ENCODE assay signal across 15 cellular contexts in genomic region chr7:84912993-84913635, GRCh38.
DNase-seq lines count a peak whose midpoint lies in the region; ATAC-seq, FAIRE-seq and TF ChIP-seq lines count a peak whose summit lies in the region.
"Had no signal": no experiment of that assay in that cellular context is flagged by ENCODE, and none has a peak within 500 bp of the region (broad histone marks: within the 10 kb centered on the region; RNA-seq: fewer than 3 reads in every experiment).

No MANE protein-coding gene starts in this region.

- no peak for TF ChIP-seq POLR2A in IMR-90 (IDR thresholded peaks at IDR 0.05; ENCODE audit: low read depth, low read length)
- TF ChIP-seq POLR2A in H1 (IDR thresholded peaks at IDR 0.05; ENCODE audit: control extremely low read depth in 1 of 2, low read depth in 2 of 2, low read length in 2 of 2) = no peak

- FAIRE-seq in H1 (lab: Jason Lieb, UNC) = no peak

- H3K79me1 ChIP-seq in IMR-90 (ENCODE audit: low read depth in 1 of 2, low read length in 2 of 2) = no peaks in the 10 kb centered on the region
- H3K79me1 ChIP-seq in H1 (ENCODE audit: low read depth, low read length) = no peaks in the 10 kb centered on the region
- no peaks in the 10 kb centered on the region for H3K79me1 ChIP-seq in mesendoderm (ENCODE audit: low read length)

- H3K9me3 ChIP-seq in IMR-90 (ENCODE audit: control insufficient read depth, insufficient read depth, low read length) = no peaks in the 10 kb centered on the region
- no peaks in the 10 kb centered on the region for H3K9me3 ChIP-seq in H1 (ENCODE audit: insufficient read depth in 2 of 2, low read depth in 1 of 2, low read length in 1 of 2)
- H3K9me3 ChIP-seq: heart right ventricle had no signal

- H3K4me1 ChIP-seq in IMR-90 (ENCODE audit: control insufficient read depth, insufficient read depth, low read length) (peaks cover 6% of the 10 kb centered on the region), H1 (replicated peaks in 1 of 4; ENCODE audit: control insufficient read depth in 3 of 4, insufficient read depth in 4 of 4, low read length in 3 of 4) (peaks cover 0 to 8% (median 5%) of the 10 kb centered on the region in 4 experiments; a peak in 3 of 7 replicates), mesendoderm (ENCODE audit: control insufficient read depth, low read depth, low read length) (no peaks in the 10 kb centered on the region)

- dilution Hi-C loops in IMR-90 (cut with HindIII; ENCODE audit: low sequenced_read_pairs, unreplicated experiment) = no loop called here

- in situ Hi-C loops in IMR-90 (cut with MboI; ENCODE audit: low sequenced_read_pairs) = no loop called here

- H3K9ac ChIP-seq in IMR-90 (ENCODE audit: low read depth, low read length) = no peak overlapping the region
- H3K9ac ChIP-seq in H1 (replicated peaks in 1 of 4; ENCODE audit: extremely low read depth in 1 of 4, low read depth in 3 of 4, low read length in 3 of 4) = no peak overlapping the region
- H3K9ac ChIP-seq in mesendoderm (ENCODE audit: low read length) = no peak overlapping the region

- H3K18ac ChIP-seq in IMR-90 (ENCODE audit: low read depth, low read length) (peak overlapping the region; percentile 7; the same call in 1 of the 2 replicates), H1 (ENCODE audit: extremely low read depth, low read length) (peak overlapping the region; percentile 63; the same call in 1 of the 2 replicates), mesendoderm (ENCODE audit: low read length) (no peak overlapping the region)

- H3K14ac ChIP-seq in IMR-90 (replicated peaks; ENCODE audit: low read depth, low read length) (peak overlapping the region; percentile 63), H1 (ENCODE audit: insufficient read length) (no peak overlapping the region)

- H3K4me2 ChIP-seq in IMR-90 (ENCODE audit: low read depth, low read length) (peak overlapping the region; percentile 65; the same call in 1 of the 2 replicates), H1 (ENCODE audit: insufficient read depth in 1 of 2, low read depth in 2 of 2, low read length in 2 of 2) (peak overlapping the region in 1 of 2 experiments; percentile 34; a peak in 1 of 4 replicates), mesendoderm (ENCODE audit: low read length) (no peak overlapping the region)

- H2AK5ac ChIP-seq in IMR-90 (ENCODE audit: low read depth, low read length) = peak overlapping the region; percentile 74
- peak overlapping the region; percentile 84; the same call in 1 of the 2 replicates for H2AK5ac ChIP-seq in H1 (ENCODE audit: low read depth, low read length)
- no peak overlapping the region for H2AK5ac ChIP-seq in mesendoderm (ENCODE audit: low read length)

- peak overlapping the region; percentile 84; the same call in 2 of the 3 replicates for H2BK15ac ChIP-seq in IMR-90 (ENCODE audit: low read depth, low read length)
- no peak overlapping the region for H2BK15ac ChIP-seq in H1 (ENCODE audit: low read length)
- H2BK15ac ChIP-seq in mesendoderm (replicated peaks; ENCODE audit: low read depth) = peak overlapping the region; percentile 92

- H2BK20ac ChIP-seq in IMR-90 (ENCODE audit: low read depth, low read length) (peak overlapping the region; percentile 77; the same call in 1 of the 2 replicates), H1 (ENCODE audit: low read length) (peak overlapping the region; percentile 76; the same call in 1 of the 2 replicates)

- H3K79me2 ChIP-seq in H1 (ENCODE audit: control insufficient read depth in 1 of 2, insufficient read depth in 2 of 2, low read length in 2 of 2) (no peaks in the 10 kb centered on the region), mesendoderm (ENCODE audit: control insufficient read depth, insufficient read depth, low read length) (no peaks in the 10 kb centered on the region)

- no peak for TF ChIP-seq CTCF in IMR-90 (conservative IDR thresholded peaks at IDR 0.05; ENCODE audit: low read depth, low read length)
- no peak for TF ChIP-seq CTCF in H1 (IDR thresholded peaks at IDR 0.05; ENCODE audit: control extremely low read depth in 1 of 3, insufficient read depth in 1 of 3, low read depth in 1 of 3, low read length in 3 of 3)
- TF ChIP-seq CTCF in chondrocyte (IDR thresholded peaks at IDR 0.05) = no peak

- H3K4me3 ChIP-seq in IMR-90 (ENCODE audit: insufficient read depth, low read depth, low read length) = no peak overlapping the region
- no peak overlapping the region for H3K4me3 ChIP-seq in H1 (ENCODE audit: extremely low read depth in 1 of 4, insufficient read depth in 2 of 4, low read depth in 3 of 4, low read length in 4 of 4)
- H3K4me3 ChIP-seq in mesendoderm (ENCODE audit: low read length) = no peak overlapping the region
- H3K4me3 ChIP-seq: heart right ventricle had no signal

- H2BK120ac ChIP-seq in IMR-90 (ENCODE audit: low read depth, low read length) (peak overlapping the region; percentile 82), H1 (replicated peaks; ENCODE audit: low read depth, low read length) (peak overlapping the region; percentile 70), mesendoderm (ENCODE audit: low read depth, low read length) (no peak overlapping the region)

- H2AK9ac ChIP-seq in IMR-90 (replicated peaks; ENCODE audit: low read depth, low read length, poor library complexity) = no peak overlapping the region

- H3K36me3 ChIP-seq in IMR-90 (ENCODE audit: control insufficient read depth, insufficient read depth, low read length) (no peaks in the 10 kb centered on the region), H1 (ENCODE audit: control insufficient read depth in 2 of 4, insufficient read depth in 4 of 4, low read length in 3 of 4) (no peaks in the 10 kb centered on the region), mesendoderm (ENCODE audit: control insufficient read depth, insufficient read depth, low read length) (no peaks in the 10 kb centered on the region)
- H3K36me3 ChIP-seq: heart right ventricle, WERI-Rb-1 had no signal

- H2AFZ ChIP-seq in IMR-90 (replicated peaks; ENCODE audit: low read length, poor library complexity) (peak overlapping the region; percentile 76), H1 (ENCODE audit: low read length) (0 out of 2 replicates have a peak overlapping the region, but pooled peaks have one; percentile 26)

- CTCF ChIA-PET in IMR-90 (lab: Yijun Ruan, JAX) (no interaction called here), H1 (lab: Charles Lee; ENCODE audit: partially characterized antibody) (no interaction called here)

- peaks cover 4% of the 10 kb centered on the region; the same call in 1 of the 2 replicates for H3K9me1 ChIP-seq in IMR-90 (ENCODE audit: insufficient read depth, low read length)

- H4K5ac ChIP-seq in IMR-90 (ENCODE audit: low read depth, low read length) = peak overlapping the region; percentile 5; the same call in 1 of the 2 replicates
- H4K5ac ChIP-seq in H1 (ENCODE audit: insufficient read length, low read depth, low read length) = no peak overlapping the region
- no peak overlapping the region for H4K5ac ChIP-seq in mesendoderm (ENCODE audit: low read length)

- no peaks in the 10 kb centered on the region for H3K9me3 Mint-ChIP-seq in chondrocyte (ENCODE audit: low read depth)
- peaks cover 0 to 3% (median 0%) of the 10 kb centered on the region in 9 donors for H3K9me3 Mint-ChIP-seq in naive thymus-derived CD8-positive, alpha-beta T cell
- no peaks in the 10 kb centered on the region for H3K9me3 Mint-ChIP-seq in stimulated activated naive CD8-positive, alpha-beta T cell treated with anti-CD3 and anti-CD28 coated beads, Interleukin-15, amount 100 ng/mL, for 72 hours
- H3K9me3 Mint-ChIP-seq: stimulated activated naive CD8-positive, alpha-beta T cell treated with anti-CD3 and anti-CD28 coated beads, Interleukin-15, Interleukin-2, amounts not matched to agents 100 ng/mL and 50 ng/mL, for 24 hours had no signal

- peak overlapping the region; percentile 55 for H2BK5ac ChIP-seq in IMR-90 (ENCODE audit: low read depth, low read length, poor library complexity, severe bottlenecking)
- H2BK5ac ChIP-seq in H1 (ENCODE audit: low read depth, low read length) = peak overlapping the region; percentile 94
- peak overlapping the region; percentile 20 for H2BK5ac ChIP-seq in mesendoderm (ENCODE audit: low read length)

- H3K4me3 Mint-ChIP-seq in chondrocyte (ENCODE audit: unreplicated experiment) = no peak overlapping the region
- H3K4me3 Mint-ChIP-seq in naive thymus-derived CD8-positive, alpha-beta T cell = no peak overlapping the region
- H3K4me3 Mint-ChIP-seq in stimulated activated naive CD8-positive, alpha-beta T cell treated with anti-CD3 and anti-CD28 coated beads, Interleukin-15, amount 100 ng/mL, for 72 hours = no peak overlapping the region
- H3K4me3 Mint-ChIP-seq: stimulated activated naive CD8-positive, alpha-beta T cell treated with anti-CD3 and anti-CD28 coated beads, Interleukin-15, Interleukin-2, amounts not matched to agents 100 ng/mL and 50 ng/mL, for 24 hours had no signal

- H3K23me2 ChIP-seq in H1 (ENCODE audit: low read depth, low read length) = no peaks in the 10 kb centered on the region

- H3K27ac Mint-ChIP-seq in chondrocyte (ENCODE audit: unreplicated experiment) = no peak overlapping the region
- no peak overlapping the region for H3K27ac Mint-ChIP-seq in naive thymus-derived CD8-positive, alpha-beta T cell
- H3K27ac Mint-ChIP-seq in stimulated activated naive CD8-positive, alpha-beta T cell treated with anti-CD3 and anti-CD28 coated beads, Interleukin-15, amount 100 ng/mL, for 72 hours = no peak overlapping the region
- H3K27ac Mint-ChIP-seq: stimulated activated naive CD8-positive, alpha-beta T cell treated with anti-CD3 and anti-CD28 coated beads, Interleukin-15, Interleukin-2, amounts not matched to agents 100 ng/mL and 50 ng/mL, for 24 hours had no signal

- no peak for TF ChIP-seq EP300 in H1 (IDR thresholded peaks at IDR 0.05; ENCODE audit: borderline replicate concordance in 1 of 2, low read depth in 2 of 2, low read length in 2 of 2)

- ATAC-seq in IMR-90 (ENCODE audit: low read depth) = peak; percentile 42
- no peak for ATAC-seq in naive thymus-derived CD8-positive, alpha-beta T cell
- ATAC-seq in stimulated activated naive CD8-positive, alpha-beta T cell treated with anti-CD3 and anti-CD28 coated beads, Interleukin-15, amount 100 ng/mL, for 72 hours = no peak
- ATAC-seq: heart right ventricle, left lobe of liver had no signal

- no peaks in the 10 kb centered on the region for H3K27me3 ChIP-seq in IMR-90 (ENCODE audit: control insufficient read depth, insufficient read depth, low read length)
- no peaks in the 10 kb centered on the region for H3K27me3 ChIP-seq in H1 (replicated peaks in 1 of 4; ENCODE audit: control insufficient read depth in 3 of 4, extremely low read depth in 1 of 4, insufficient read depth in 3 of 4, low read length in 3 of 4)
- H3K27me3 ChIP-seq in mesendoderm (ENCODE audit: insufficient read depth, low read length, poor library complexity) = no peaks in the 10 kb centered on the region
- H3K27me3 ChIP-seq: heart right ventricle had no signal

- no peaks in the 10 kb centered on the region for H3K27me3 Mint-ChIP-seq in chondrocyte (ENCODE audit: low read depth)
- no peaks in the 10 kb centered on the region for H3K27me3 Mint-ChIP-seq in naive thymus-derived CD8-positive, alpha-beta T cell
- no peaks in the 10 kb centered on the region for H3K27me3 Mint-ChIP-seq in stimulated activated naive CD8-positive, alpha-beta T cell treated with anti-CD3 and anti-CD28 coated beads, Interleukin-15, amount 100 ng/mL, for 72 hours
- H3K27me3 Mint-ChIP-seq: stimulated activated naive CD8-positive, alpha-beta T cell treated with anti-CD3 and anti-CD28 coated beads, Interleukin-15, Interleukin-2, amounts not matched to agents 100 ng/mL and 50 ng/mL, for 24 hours had no signal

- no peaks in the 10 kb centered on the region for H3K36me3 Mint-ChIP-seq in chondrocyte (ENCODE audit: low read depth)
- H3K36me3 Mint-ChIP-seq in naive thymus-derived CD8-positive, alpha-beta T cell = no peaks in the 10 kb centered on the region

- H3K23ac ChIP-seq in IMR-90 (ENCODE audit: low read depth, low read length) (peak overlapping the region; percentile 51), H1 (ENCODE audit: insufficient read length) (no peak overlapping the region), mesendoderm (ENCODE audit: low read length) (no peak overlapping the region)

- BruUV-seq in IMR-90 (replicated peaks; lab: Mats Ljungman, UMichigan) = no TSS peak

- H3K27ac ChIP-seq in IMR-90 (ENCODE audit: insufficient read depth, low read length) = peak overlapping the region; percentile 25; the same call in 1 of the 2 replicates
- no peak overlapping the region for H3K27ac ChIP-seq in H1 (ENCODE audit: low read depth, low read length)
- H3K27ac ChIP-seq in mesendoderm (ENCODE audit: low read depth, low read length) = no peak overlapping the region
- H3K27ac ChIP-seq: heart right ventricle, WERI-Rb-1 had no signal

- H4K20me1 ChIP-seq in IMR-90 (ENCODE audit: insufficient read depth, low read length) (no peaks in the 10 kb centered on the region), H1 (replicated peaks in 1 of 2; ENCODE audit: control insufficient read depth in 1 of 2, insufficient read depth in 2 of 2, low read length in 2 of 2) (no peaks in the 10 kb centered on the region)

- no peaks in the 10 kb centered on the region for H3K4me1 Mint-ChIP-seq in chondrocyte (ENCODE audit: low read depth)
- no peaks in the 10 kb centered on the region for H3K4me1 Mint-ChIP-seq in naive thymus-derived CD8-positive, alpha-beta T cell
- no peaks in the 10 kb centered on the region for H3K4me1 Mint-ChIP-seq in stimulated activated naive CD8-positive, alpha-beta T cell treated with anti-CD3 and anti-CD28 coated beads, Interleukin-15, amount 100 ng/mL, for 72 hours

- TF ChIP-seq RAD21 in IMR-90 (IDR thresholded peaks at IDR 0.05; ENCODE audit: low read length) (no peak), H1 (IDR thresholded peaks at IDR 0.05 in 1 of 2, conservative IDR thresholded peaks at IDR 0.05 in 1 of 2; ENCODE audit: low read depth in 2 of 2, low read length in 2 of 2) (no peak)

- H4K91ac ChIP-seq in IMR-90 (ENCODE audit: insufficient read depth, low read depth, low read length) = peak overlapping the region; percentile 44
- no peak overlapping the region for H4K91ac ChIP-seq in H1 (replicated peaks; ENCODE audit: insufficient read length, low read length)

- no peak overlapping the region for H3K56ac ChIP-seq in IMR-90 (ENCODE audit: extremely low read depth, insufficient read depth, low read length)
- H3K56ac ChIP-seq in H1 (replicated peaks; ENCODE audit: insufficient read length, low read depth, low read length) = no peak overlapping the region
- H3K56ac ChIP-seq in mesendoderm (ENCODE audit: low read length) = no peak overlapping the region

- DNase-seq in Daoy (ENCODE audit: low read depth) (peak; percentile 2), IMR-90 (no peak), H1 (ENCODE audit: low read depth in 1 of 2, low spot score in 2 of 2) (peak in 1 of 2 experiments; percentile 9), mesendoderm (peak; percentile 88), chondrocyte (ENCODE audit: low spot score) (no peak), cerebellar cortex (ENCODE audit: low spot score) (no peak)
- DNase-seq in naive thymus-derived CD8-positive, alpha-beta T cell = no peak
- no peak for DNase-seq in stimulated activated naive CD8-positive, alpha-beta T cell treated with anti-CD3 and anti-CD28 coated beads, Interleukin-15, amount 100 ng/mL, for 72 hours
- DNase-seq: cortex of kidney, heart right ventricle, NCI-H2029 treated with DMSO at 0.1 percent for 48 hours, SW 1271, WERI-Rb-1 had no signal

- intact Hi-C loops in IMR-90 (cut with micrococcal nuclease) = no loop called here

- POLR2A ChIA-PET in IMR-90 (lab: Charles Lee; ENCODE audit: unreplicated experiment) = interaction anchor here (0.8 kb wide), 1 partner anchor 25 kb away, joined by 3 read pairs; no protein-coding TSS in a partner anchor
- POLR2A ChIA-PET in H1 (lab: Charles Lee; ENCODE audit: partially characterized antibody) = no interaction called here
- POLR2A ChIA-PET in naive thymus-derived CD8-positive, alpha-beta T cell (lab: Charles Lee) = no interaction called here

- WGBS in IMR-90 (ENCODE audit: extremely low coverage in 2 of 2, insufficient read length in 1 of 2), 2 experiments = no CpG with 5 or more reads among the region's 5 CpGs
- WGBS in H1 (ENCODE audit: extremely low coverage in 1 of 2, insufficient coverage in 1 of 2, insufficient read length in 1 of 2, insufficient replicate concordance in 2 of 2, low coverage in 1 of 2, low lambda C conversion rate in 2 of 2, missing lambda C conversion rate in 1 of 2), 2 experiments = 63% methylated on average over 5 of the region's 5 CpGs; no CpG with 5 or more reads in 1 of the 2 experiments
- no CpG with 5 or more reads among the region's 5 CpGs for WGBS in mesendoderm (ENCODE audit: extremely low coverage, insufficient coverage, low lambda C conversion rate)

- peak overlapping the region; percentile 93 for H2BK12ac ChIP-seq in H1 (ENCODE audit: low read depth, low read length)

- H4K8ac ChIP-seq in IMR-90 (ENCODE audit: low read depth in 2 of 2, low read length in 2 of 2) (peak overlapping the region in 1 of 2 experiments; percentile 51; a peak in 2 of 4 replicates), H1 (ENCODE audit: extremely low read depth, insufficient read depth, low read length) (no peak overlapping the region), mesendoderm (ENCODE audit: low read depth, low read length) (no peak overlapping the region)

- H3K4ac ChIP-seq in IMR-90 (ENCODE audit: low read depth, low read length) (peak overlapping the region; percentile 86), H1 (replicated peaks; ENCODE audit: insufficient read length, low read depth, low read length) (peak overlapping the region; percentile 14), mesendoderm (ENCODE audit: low read depth, low read length) (no peak overlapping the region)

Comparison
In these comparisons a context has a peak if more than half of its experiments do, and no peak if none do; other contexts are left out.
1. DNase-seq: peak in Daoy (single experiment) and mesendoderm (single experiment); none in IMR-90 (single experiment), chondrocyte (single experiment), naive thymus-derived CD8-positive, alpha-beta T cell (0 of 10), cerebellar cortex (single experiment) and stimulated activated naive CD8-positive, alpha-beta T cell treated with anti-CD3 and anti-CD28 coated beads, Interleukin-15, amount 100 ng/mL, for 72 hours (0 of 2).
2. H2BK5ac ChIP-seq: peak in every context shown above with its lines; median percentile 94 in H1; 55 in IMR-90; 20 in mesendoderm.